Comparison of ENCODE assay signal across 39 cellular contexts in genomic region chrX:154836163-154836562, GRCh38. TPM values are rescaled to one million over a fixed set of nuclear protein-coding genes. Genes with fewer than 3 reads are reported as not detected.
"Had no signal": no experiment of that assay in that cellular context is flagged by ENCODE, and none has a peak within 500 bp of the region (broad histone marks: within the 10 kb centered on the region; RNA-seq: fewer than 3 reads in every experiment).

No MANE protein-coding gene starts in this region.

- H3K36me3 ChIP-seq: adrenal gland, ascending aorta, brain microvascular endothelial cell, breast epithelium, cardiac muscle cell had no signal

- ATAC-seq: activated naive CD4-positive, alpha-beta T cell treated with anti-CD3 and anti-CD28 coated beads, Interleukin-2, amount 50 U/mL, for 72 hours; activated naive CD8-positive, alpha-beta T cell treated with anti-CD3 and anti-CD28 coated beads, Interleukin-2, amount 50 U/mL, for 24 hours; activated T-cell treated with anti-CD3 and anti-CD28 coated beads, Interleukin-2, amount 50 U/mL, for 4 hours; activated T-cell treated with anti-CD3 and anti-CD28 coated beads, Interleukin-2, amount 50 U/mL, for 72 hours; activated T-helper 17 cell treated with anti-CD3 and anti-CD28 coated beads, Interleukin-2, amount 50 U/mL, for 72 hours; body of pancreas had no signal

- H3K27ac ChIP-seq: adrenal gland, ascending aorta, body of pancreas, brain microvascular endothelial cell, breast epithelium, cardiac muscle cell had no signal

- H3K4me1 ChIP-seq: adrenal gland, ascending aorta, body of pancreas, breast epithelium had no signal

- H3K4me3 ChIP-seq: adrenal gland, ascending aorta, body of pancreas, breast epithelium, cardiac muscle cell had no signal

- H3K27me3 ChIP-seq: adrenal gland, ascending aorta, body of pancreas, brain microvascular endothelial cell, cardiac muscle cell had no signal

- FAIRE-seq: bronchial epithelial cell had no signal

- H3K9me3 ChIP-seq: adrenal gland, ascending aorta, body of pancreas had no signal

- DNase-seq: activated effector memory CD4-positive, alpha-beta T cell treated with anti-CD3 and anti-CD28 coated beads, Interleukin-2, amount 50 U/mL, for 16 hours; activated effector memory CD4-positive, alpha-beta T cell treated with Interleukin-2 at 50 U/mL for 16 hours; activated gamma-delta T cell; activated gamma-delta T cell treated with Interleukin-2 at 50 U/mL for 16 hours; activated naive CD4-positive, alpha-beta T cell; activated naive CD4-positive, alpha-beta T cell treated with anti-CD3 and anti-CD28 coated beads for 36 hours; activated naive CD4-positive, alpha-beta T cell treated with anti-CD3 and anti-CD28 coated beads, Interleukin-2, amount 10 ng/mL, durations not matched to agents 7 days and 5 days; activated naive CD4-positive, alpha-beta T cell treated with anti-CD3 and anti-CD28 coated beads, Interleukin-2, amount 50 U/mL, for 16 hours; activated naive CD4-positive, alpha-beta T cell treated with Interleukin-2 at 50 U/mL for 16 hours; activated naive CD8-positive, alpha-beta T cell treated with anti-CD3 and anti-CD28 coated beads for 36 hours; activated naive CD8-positive, alpha-beta T cell treated with anti-CD3 and anti-CD28 coated beads, Interleukin-2, amount 10 ng/mL, durations not matched to agents 7 days and 5 days; activated naive CD8-positive, alpha-beta T cell treated with anti-CD3 and anti-CD28 coated beads, Interleukin-2, amount 50 U/mL, for 24 hours; activated T-cell treated with anti-CD3 and anti-CD28 coated beads, Interleukin-2, amount 50 U/mL, for 1 hour; activated T-cell treated with anti-CD3 and anti-CD28 coated beads, Interleukin-2, amount 50 U/mL, for 24 hours; activated T-cell treated with anti-CD3 and anti-CD28 coated beads, Interleukin-2, amount 50 U/mL, for 4 hours; activated T-cell treated with anti-CD3 and anti-CD28 coated beads, Interleukin-2, amount 50 U/mL, for 72 hours; adrenal gland; amniotic stem cell; amygdala; anterior cingulate cortex; aorta; body of pancreas; brain microvascular endothelial cell; caudate nucleus; central memory CD4-positive, alpha-beta T cell; cerebellar nuclear complex had no signal

RNA-seq across cellular contexts. Expression of gene SMIM9, which starts 1.7 kb away (rescaled TPM):
- total RNA-seq: activated naive CD4-positive, alpha-beta T cell treated with anti-CD3 and anti-CD28 coated beads for 36 hours; activated naive CD4-positive, alpha-beta T cell treated with anti-CD3 and anti-CD28 coated beads, Interleukin-2, amount 50 U/mL, for 72 hours; activated naive CD8-positive, alpha-beta T cell treated with anti-CD3 and anti-CD28 coated beads for 36 hours; activated T-cell treated with anti-CD3 and anti-CD28 coated beads, Interleukin-2, amount 50 U/mL, for 4 hours; activated T-cell treated with anti-CD3 and anti-CD28 coated beads, Interleukin-2, amount 50 U/mL, for 72 hours; activated T-helper 1 cell treated with anti-CD3 and anti-CD28 coated beads, Interleukin-12 subunit alpha, Interleukin-12 subunit beta, Interleukin-2, Interleukin-4 antibody, amounts not matched to agents 30 ng/mL and 10 ng/mL and 1 ng/mL, durations not matched to agents 14 hours and 24 hours and 36 hours; activated T-helper 17 cell treated with anti-CD3 and anti-CD28 coated beads, Interleukin-2, amount 50 U/mL, for 72 hours; activated T-helper 2 cell treated with anti-CD3 and anti-CD28 coated beads, Interferon-gamma antibody, Interleukin-2, Interleukin-4, amounts not matched to agents 10 μg/mL and 5 μg/mL and 100 μg/mL, durations not matched to agents 14 hours and 24 hours and 36 hours; adrenal gland; ascending aorta; astrocyte; body of pancreas; breast epithelium; bronchial epithelial cell; cardiac muscle cell; cardiac septum; cerebellum; chondrocyte had no signal
- polyA plus RNA-seq: adipose tissue, adrenal gland, aorta, cardiac muscle cell had no signal
